1 cellular context compared by ENCODE assay signal in the genomic region with DNA sequence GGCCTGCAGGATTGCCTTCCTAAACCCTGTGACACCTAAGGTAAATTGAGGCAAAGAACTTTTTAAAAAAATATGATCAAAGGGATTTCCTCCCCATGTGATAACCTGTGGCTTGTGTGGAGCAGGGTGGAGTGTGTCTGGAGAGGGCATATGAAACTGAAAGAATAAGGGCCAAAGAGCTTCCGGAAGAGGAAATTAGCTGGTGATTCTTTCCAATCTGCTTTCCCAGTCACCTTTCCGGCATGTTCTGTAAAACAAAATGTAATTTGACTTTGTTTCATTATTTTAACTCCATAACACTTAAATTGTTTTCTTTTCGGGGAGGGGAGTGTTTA.
A peak's percentile ranks its signal among the peaks of the same experiment; 100 is the strongest.
TF ChIP-seq lines count a peak whose summit lies in the region.

No MANE protein-coding gene starts in this region.

TF ChIP-seq in HEK293, 187 proteins besides CTCF, POLR2A, EP300 and RAD21 (continued from another document):
- TF ChIP-seq, protein P1, sequence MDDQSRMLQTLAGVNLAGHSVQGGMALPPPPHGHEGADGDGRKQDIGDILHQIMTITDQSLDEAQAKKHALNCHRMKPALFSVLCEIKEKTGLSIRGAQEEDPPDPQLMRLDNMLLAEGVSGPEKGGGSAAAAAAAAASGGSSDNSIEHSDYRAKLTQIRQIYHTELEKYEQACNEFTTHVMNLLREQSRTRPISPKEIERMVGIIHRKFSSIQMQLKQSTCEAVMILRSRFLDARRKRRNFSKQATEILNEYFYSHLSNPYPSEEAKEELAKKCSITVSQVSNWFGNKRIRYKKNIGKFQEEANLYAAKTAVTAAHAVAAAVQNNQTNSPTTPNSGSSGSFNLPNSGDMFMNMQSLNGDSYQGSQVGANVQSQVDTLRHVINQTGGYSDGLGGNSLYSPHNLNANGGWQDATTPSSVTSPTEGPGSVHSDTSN (CRISPR knock-in tag; IDR thresholded peaks at IDR 0.05), result no peak
- TF ChIP-seq ZFHX2 (tag by site-specific recombination; conservative IDR thresholded peaks at IDR 0.05) (0 out of 2 replicates have a peak, but pooled peaks have one; percentile 3), ZNF777 (tag by site-specific recombination; IDR thresholded peaks at IDR 0.05; ENCODE audit: borderline replicate concordance) (no peak; the same call in 1 of the 2 replicates), ZNF174 (tag by site-specific recombination; IDR thresholded peaks at IDR 0.05) (no peak), ZNF335 (tag by site-specific recombination; conservative IDR thresholded peaks at IDR 0.05) (no peak), TCF7L2 (IDR thresholded peaks at IDR 0.05; ENCODE audit: borderline replicate concordance, low read depth, low read length) (peak; percentile 47; the same call in 1 of the 2 replicates), ZNF138 (tag by site-specific recombination; IDR thresholded peaks at IDR 0.05; ENCODE audit: borderline replicate concordance) (no peak), ZNF248 (tag by site-specific recombination; IDR thresholded peaks at IDR 0.05) (no peak), ZBTB1 (tag by site-specific recombination; IDR thresholded peaks at IDR 0.05) (no peak), ZNF610 (tag by site-specific recombination; IDR thresholded peaks at IDR 0.05; ENCODE audit: borderline replicate concordance) (no peak), ZNF596 (tag by site-specific recombination; IDR thresholded peaks at IDR 0.05) (no peak), ZNF48 (tag by site-specific recombination; IDR thresholded peaks at IDR 0.05) (no peak), ZNF133 (tag by site-specific recombination; IDR thresholded peaks at IDR 0.05) (no peak), ZNF501 (tag by site-specific recombination; IDR thresholded peaks at IDR 0.05) (no peak), ZNF157 (tag by site-specific recombination; IDR thresholded peaks at IDR 0.05) (no peak), ZBTB7A (tag by site-specific recombination; IDR thresholded peaks at IDR 0.05; ENCODE audit: low read depth) (no peak)
- TF ChIP-seq, protein P2, sequence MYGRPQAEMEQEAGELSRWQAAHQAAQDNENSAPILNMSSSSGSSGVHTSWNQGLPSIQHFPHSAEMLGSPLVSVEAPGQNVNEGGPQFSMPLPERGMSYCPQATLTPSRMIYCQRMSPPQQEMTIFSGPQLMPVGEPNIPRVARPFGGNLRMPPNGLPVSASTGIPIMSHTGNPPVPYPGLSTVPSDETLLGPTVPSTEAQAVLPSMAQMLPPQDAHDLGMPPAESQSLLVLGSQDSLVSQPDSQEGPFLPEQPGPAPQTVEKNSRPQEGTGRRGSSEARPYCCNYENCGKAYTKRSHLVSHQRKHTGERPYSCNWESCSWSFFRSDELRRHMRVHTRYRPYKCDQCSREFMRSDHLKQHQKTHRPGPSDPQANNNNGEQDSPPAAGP (tag by site-specific recombination; IDR thresholded peaks at IDR 0.05), result no peak
- TF ChIP-seq, protein P3, sequence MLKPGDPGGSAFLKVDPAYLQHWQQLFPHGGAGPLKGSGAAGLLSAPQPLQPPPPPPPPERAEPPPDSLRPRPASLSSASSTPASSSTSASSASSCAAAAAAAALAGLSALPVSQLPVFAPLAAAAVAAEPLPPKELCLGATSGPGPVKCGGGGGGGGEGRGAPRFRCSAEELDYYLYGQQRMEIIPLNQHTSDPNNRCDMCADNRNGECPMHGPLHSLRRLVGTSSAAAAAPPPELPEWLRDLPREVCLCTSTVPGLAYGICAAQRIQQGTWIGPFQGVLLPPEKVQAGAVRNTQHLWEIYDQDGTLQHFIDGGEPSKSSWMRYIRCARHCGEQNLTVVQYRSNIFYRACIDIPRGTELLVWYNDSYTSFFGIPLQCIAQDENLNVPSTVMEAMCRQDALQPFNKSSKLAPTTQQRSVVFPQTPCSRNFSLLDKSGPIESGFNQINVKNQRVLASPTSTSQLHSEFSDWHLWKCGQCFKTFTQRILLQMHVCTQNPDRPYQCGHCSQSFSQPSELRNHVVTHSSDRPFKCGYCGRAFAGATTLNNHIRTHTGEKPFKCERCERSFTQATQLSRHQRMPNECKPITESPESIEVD (tag by site-specific recombination; IDR thresholded peaks at IDR 0.05), result peak; percentile 53; the same call in 1 of the 2 replicates
TF ChIP-seq in HEK293: peak in this region for 5.
